Comparison of ENCODE assay signal across 18 cellular contexts in the genomic region with DNA sequence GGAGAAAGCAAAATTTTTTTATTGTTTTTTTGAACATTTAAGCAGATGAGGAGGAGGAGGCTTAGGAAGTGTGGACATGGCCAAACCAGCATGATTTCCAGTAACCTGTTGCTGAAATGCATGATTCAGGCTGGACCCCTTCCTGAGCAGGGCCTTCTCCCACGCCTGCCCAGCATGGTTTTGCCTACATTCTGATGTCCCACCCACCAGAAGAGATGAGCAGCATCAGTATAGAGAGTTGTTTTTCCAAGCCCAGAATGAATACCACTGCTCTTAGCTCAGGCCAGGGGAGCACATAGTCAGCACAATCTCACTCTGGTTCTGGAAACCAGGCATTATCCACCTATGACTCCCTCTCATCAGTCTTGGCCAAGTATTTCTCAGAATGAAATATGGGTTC.
DNase-seq lines count a peak whose midpoint lies in the region; ATAC-seq and TF ChIP-seq lines count a peak whose summit lies in the region.
"Had no signal": no experiment of that assay in that cellular context is flagged by ENCODE, and none has a peak within 500 bp of the region (broad histone marks: within the 10 kb centered on the region; RNA-seq: fewer than 3 reads in every experiment).

No MANE protein-coding gene starts in this region.

- H3K4me3 Mint-ChIP-seq in activated T-cell treated with anti-CD3 and anti-CD28 coated beads, Interleukin-2, amount 50 U/mL, for 72 hours, result no peak overlapping the region
- H3K4me3 Mint-ChIP-seq in activated T-cell treated with anti-CD3 and anti-CD28 coated beads, Interleukin-2, amount 50 U/mL, for 24 hours, result no peak overlapping the region
- H3K4me3 Mint-ChIP-seq: B cell; CD4-positive, CD25-positive, alpha-beta regulatory T cell; CD8-positive, alpha-beta T cell; H9 had no signal

- H3K4me3 ChIP-seq in astrocyte of the spinal cord (ENCODE audit: low read depth, low read length) (no peak overlapping the region), fibroblast of pulmonary artery (replicated peaks; ENCODE audit: low read depth, low read length) (no peak overlapping the region)
- H3K4me3 ChIP-seq: BLaER1, GM23248 had no signal

- peak overlapping the region; percentile 52 for H3K27ac Mint-ChIP-seq in activated T-cell treated with anti-CD3 and anti-CD28 coated beads, Interleukin-2, amount 50 U/mL, for 72 hours
- no peak overlapping the region for H3K27ac Mint-ChIP-seq in activated T-cell treated with anti-CD3 and anti-CD28 coated beads, Interleukin-2, amount 50 U/mL, for 24 hours
- H3K27ac Mint-ChIP-seq: B cell; CD4-positive, CD25-positive, alpha-beta regulatory T cell; CD8-positive, alpha-beta T cell; H9 had no signal

- intact Hi-C loops in left colon (cut with DNase I, micrococcal nuclease), result no loop called here

- no peak for ATAC-seq in activated T-cell treated with anti-CD3 and anti-CD28 coated beads, Interleukin-2, amount 50 U/mL, for 72 hours (replicated peaks in 1 of 2)
- ATAC-seq in HG03354 (IDR thresholded peaks at IDR 0.05; ENCODE audit: poor library complexity, severe bottlenecking, unreplicated experiment) (no peak), left colon (no peak), GM18861 (IDR thresholded peaks at IDR 0.05; ENCODE audit: unreplicated experiment) (no peak)
- ATAC-seq: CD8-positive, alpha-beta T cell; HCT116 had no signal

- H3K4me1 Mint-ChIP-seq in activated T-cell treated with anti-CD3 and anti-CD28 coated beads, Interleukin-2, amount 50 U/mL, for 72 hours (ENCODE audit: low read depth), result no peaks in the 10 kb centered on the region
- H3K4me1 Mint-ChIP-seq in activated T-cell treated with anti-CD3 and anti-CD28 coated beads, Interleukin-2, amount 50 U/mL, for 24 hours (ENCODE audit: low read depth), result no peaks in the 10 kb centered on the region
- H3K4me1 Mint-ChIP-seq: B cell; CD4-positive, CD25-positive, alpha-beta regulatory T cell; H9 had no signal

- no peaks in the 10 kb centered on the region for H3K9me3 Mint-ChIP-seq in activated T-cell treated with anti-CD3 and anti-CD28 coated beads, Interleukin-2, amount 50 U/mL, for 72 hours
- no peaks in the 10 kb centered on the region for H3K9me3 Mint-ChIP-seq in activated T-cell treated with anti-CD3 and anti-CD28 coated beads, Interleukin-2, amount 50 U/mL, for 24 hours
- H3K9me3 Mint-ChIP-seq: CD8-positive, alpha-beta T cell; H9 had no signal

- H3K36me3 Mint-ChIP-seq in activated T-cell treated with anti-CD3 and anti-CD28 coated beads, Interleukin-2, amount 50 U/mL, for 72 hours (ENCODE audit: insufficient read depth in 2 of 2), result no peaks in the 10 kb centered on the region
- no peaks in the 10 kb centered on the region for H3K36me3 Mint-ChIP-seq in activated T-cell treated with anti-CD3 and anti-CD28 coated beads, Interleukin-2, amount 50 U/mL, for 24 hours (ENCODE audit: low read depth)
- H3K36me3 Mint-ChIP-seq: CD4-positive, CD25-positive, alpha-beta regulatory T cell; CD8-positive, alpha-beta T cell had no signal

- H3K27me3 Mint-ChIP-seq in activated T-cell treated with anti-CD3 and anti-CD28 coated beads, Interleukin-2, amount 50 U/mL, for 72 hours (ENCODE audit: low read depth), result no peaks in the 10 kb centered on the region
- peaks cover 3% of the 10 kb centered on the region for H3K27me3 Mint-ChIP-seq in activated T-cell treated with anti-CD3 and anti-CD28 coated beads, Interleukin-2, amount 50 U/mL, for 24 hours
- H3K27me3 Mint-ChIP-seq: B cell; CD4-positive, CD25-positive, alpha-beta regulatory T cell had no signal

- in situ Hi-C loops in astrocyte of the spinal cord (cut with HindIII; ENCODE audit: low sequenced_read_pairs), result no loop called here

- no peak for TF ChIP-seq CTCF in astrocyte of the spinal cord (IDR thresholded peaks at IDR 0.05; ENCODE audit: low read depth, low read length)
- no peak for TF ChIP-seq CTCF in fibroblast of pulmonary artery (IDR thresholded peaks at IDR 0.05; ENCODE audit: low read length, missing control alignments)

- no peak for DNase-seq in activated T-cell treated with anti-CD3 and anti-CD28 coated beads, Interleukin-2, amount 50 U/mL, for 72 hours
- DNase-seq in activated T-cell treated with anti-CD3 and anti-CD28 coated beads, Interleukin-2, amount 50 U/mL, for 24 hours, result no peak
- DNase-seq in astrocyte of the spinal cord (ENCODE audit: low read depth, low spot score), result peak; percentile 65
- peak; percentile 53 for DNase-seq in fibroblast of pulmonary artery (ENCODE audit: low read depth)
- peak; percentile 63 for DNase-seq in smooth muscle cell of the brain vasculature (ENCODE audit: low read depth, low spot score)
- DNase-seq in left colon, result no peak
- DNase-seq: Caco-2; CD4-positive, CD25-positive, alpha-beta regulatory T cell; CD8-positive, alpha-beta T cell; DMS153; DND-41; GM23248; H9 had no signal

Comparison
In these comparisons a context has a peak if more than half of its experiments do, and no peak if none do; other contexts are left out.
1. DNase-seq: peak in astrocyte of the spinal cord (single experiment), fibroblast of pulmonary artery (single experiment) and smooth muscle cell of the brain vasculature (single experiment); none in activated T-cell treated with anti-CD3 and anti-CD28 coated beads, Interleukin-2, amount 50 U/mL, for 72 hours (0 of 2), activated T-cell treated with anti-CD3 and anti-CD28 coated beads, Interleukin-2, amount 50 U/mL, for 24 hours (single experiment) and left colon (0 of 2).